In genomic region chr2:110093924-110094323, GRCh38 we compare ENCODE assay signal across 5 cellular contexts. TPM values are rescaled to one million over a fixed set of nuclear protein-coding genes. Genes with fewer than 3 reads are reported as not detected.
"Had no signal": no experiment of that assay in that cellular context is flagged by ENCODE, and none has a peak within 500 bp of the region (broad histone marks: within the 10 kb centered on the region; RNA-seq: fewer than 3 reads in every experiment).

No MANE protein-coding gene starts in this region.

RNA-seq across cellular contexts. Expression of gene MALL, which starts 21.7 kb away (rescaled TPM):
- total RNA-seq: natural killer cell; natural killer cell treated with Interleukin-12 subunit alpha and Interleukin-12 subunit beta and Interleukin-15 and Interleukin-18, amount 100 ng/mL, for 72 hours had no signal
- polyA plus RNA-seq: naive thymus-derived CD4-positive, alpha-beta T cell; naive thymus-derived CD8-positive, alpha-beta T cell; neural cell had no signal
